ENCODE assay signal across 24 cellular contexts in genomic region chr9:12060811-12061210, GRCh38.
"Had no signal": no experiment of that assay in that cellular context is flagged by ENCODE, and none has a peak within 500 bp of the region (broad histone marks: within the 10 kb centered on the region; RNA-seq: fewer than 3 reads in every experiment).

No MANE protein-coding gene starts in this region.

- H3K4me3 ChIP-seq: dorsolateral prefrontal cortex, left ventricle myocardium inferior, lower lobe of right lung, ovary, psoas muscle, stomach, thyroid gland, vagina had no signal

- ATAC-seq: left colon, lower lobe of right lung, natural killer cell, psoas muscle, right cardiac atrium had no signal

- DNase-seq: dorsolateral prefrontal cortex; effector CD4-positive, alpha-beta T cell; hypothalamus; immature natural killer cell; islet precursor cell; kidney glomerular epithelial cell; left colon; left ventricle myocardium inferior; lower lobe of right lung; natural killer cell; occipital lobe; ovary; posterior cingulate gyrus; psoas muscle; right cardiac atrium; small intestine; stimulated activated CD4-positive, alpha-beta T cell treated with anti-CD3 and anti-CD28 coated beads, Interleukin-1b, Interleukin-23, amount 100 ng/mL, for 48 hours; stimulated activated CD4-positive, alpha-beta T cell treated with anti-CD3 and anti-CD28 coated beads, Interleukin-4, amount 100 ng/mL, for 1 hour; stimulated activated CD8-positive, alpha-beta memory T cell treated with anti-CD3 and anti-CD28 coated beads, Interleukin-4, amount 100 ng/mL, for 48 hours; stimulated activated naive CD4-positive, alpha-beta T cell; stomach; thyroid gland; trophoblast cell had no signal
